9 cellular contexts compared by ENCODE assay signal in genomic region chr4:166165829-166166420, GRCh38.
DNase-seq lines count a peak whose midpoint lies in the region; ATAC-seq and TF ChIP-seq lines count a peak whose summit lies in the region.
"Had no signal": no experiment of that assay in that cellular context is flagged by ENCODE, and none has a peak within 500 bp of the region (broad histone marks: within the 10 kb centered on the region; RNA-seq: fewer than 3 reads in every experiment).

No MANE protein-coding gene starts in this region.

- ATAC-seq in GM21447 (IDR thresholded peaks at IDR 0.05; ENCODE audit: unreplicated experiment) (peak; percentile 100), HG03565 (IDR thresholded peaks at IDR 0.05; ENCODE audit: unreplicated experiment) (peak; percentile 99)

- H3K4me1 ChIP-seq in suprapubic skin = no peaks in the 10 kb centered on the region

- TF ChIP-seq CTCF in brain (conservative IDR thresholded peaks at IDR 0.05) = peak; percentile 81 to 85
- peak; percentile 34 to 54 for TF ChIP-seq CTCF in suprapubic skin (IDR thresholded peaks at IDR 0.05)

- TF ChIP-seq POLR2A in suprapubic skin (IDR thresholded peaks at IDR 0.05) = no peak

- under 1% methylated on average over 7 of the region's 7 CpGs for WGBS in suprapubic skin

- H3K27me3 Mint-ChIP-seq in brain = peaks cover 4% of the 10 kb centered on the region
- H3K27me3 Mint-ChIP-seq in immature natural killer cell (ENCODE audit: low read depth in 3 of 3) = peaks cover 0 to 3% (median 0%) of the 10 kb centered on the region in 3 donors
- H3K27me3 Mint-ChIP-seq: CD8-positive, alpha-beta memory T cell had no signal

- H3K36me3 ChIP-seq in suprapubic skin = no peaks in the 10 kb centered on the region

- no peak overlapping the region for H3K27ac ChIP-seq in suprapubic skin

- H3K36me3 Mint-ChIP-seq in brain = no peaks in the 10 kb centered on the region
- H3K36me3 Mint-ChIP-seq in immature natural killer cell = no peaks in the 10 kb centered on the region
- H3K36me3 Mint-ChIP-seq: CD8-positive, alpha-beta memory T cell had no signal

- no peaks in the 10 kb centered on the region for H3K27me3 ChIP-seq in suprapubic skin

- TF ChIP-seq EP300 in suprapubic skin (IDR thresholded peaks at IDR 0.05) = no peak

- no peaks in the 10 kb centered on the region for H3K9me3 Mint-ChIP-seq in brain
- peaks cover 0 to 13% (median 4%) of the 10 kb centered on the region in 6 donors for H3K9me3 Mint-ChIP-seq in immature natural killer cell
- H3K9me3 Mint-ChIP-seq: CD8-positive, alpha-beta memory T cell had no signal

- H3K4me1 Mint-ChIP-seq in brain (peaks cover 6% of the 10 kb centered on the region), immature natural killer cell (no peaks in the 10 kb centered on the region)

- H3K4me3 Mint-ChIP-seq in brain = peak overlapping the region in 2 of 5 experiments; percentile 5 to 13
- no peak overlapping the region for H3K4me3 Mint-ChIP-seq in immature natural killer cell
- H3K4me3 Mint-ChIP-seq: CD8-positive, alpha-beta memory T cell had no signal

- no peak overlapping the region for H3K4me3 ChIP-seq in suprapubic skin

- DNase-seq in SIG-M5 treated with dmso at 0.1 percent for 504 hours (lab: John Stamatoyannopoulos, UW; ENCODE audit: unreplicated experiment) (peak; percentile 74), SIG-M5 (lab: John Stamatoyannopoulos, UW) (no peak), NCI-H526 treated with DMSO at 0.1 percent for 48 hours (lab: John Stamatoyannopoulos, UW) (peak; percentile 87), immature natural killer cell (peak in 2 of 3 donors; percentile 3), suprapubic skin (ENCODE audit: low spot score in 2 of 2) (no peak)

- no peaks in the 10 kb centered on the region for H3K9me3 ChIP-seq in suprapubic skin

- H3K27ac Mint-ChIP-seq in brain = peak overlapping the region in 1 of 5 experiments; percentile 1
- no peak overlapping the region for H3K27ac Mint-ChIP-seq in immature natural killer cell
- H3K27ac Mint-ChIP-seq: CD8-positive, alpha-beta memory T cell had no signal

Comparison
In these comparisons a context has a peak if more than half of its experiments do, and no peak if none do; other contexts are left out.
1. DNase-seq: peak in SIG-M5 treated with dmso at 0.1 percent for 504 hours (single experiment), NCI-H526 treated with DMSO at 0.1 percent for 48 hours (single experiment) and immature natural killer cell (2 of 3); none in SIG-M5 (single experiment) and suprapubic skin (0 of 2).